ENCODE assay signal across 10 cellular contexts in genomic region chr3:166283856-166284255, GRCh38.
DNase-seq lines count a peak whose midpoint lies in the region; ATAC-seq, FAIRE-seq and TF ChIP-seq lines count a peak whose summit lies in the region.
"Had no signal": no experiment of that assay in that cellular context is flagged by ENCODE, and none has a peak within 500 bp of the region (broad histone marks: within the 10 kb centered on the region; RNA-seq: fewer than 3 reads in every experiment).

No MANE protein-coding gene starts in this region.

- H3K9me3 ChIP-seq in vagina = no peaks in the 10 kb centered on the region

- H3K27ac ChIP-seq in vagina = no peak overlapping the region
- H3K27ac ChIP-seq: 22Rv1 had no signal

- peak overlapping the region; percentile 3 for H3K4me3 ChIP-seq in astrocyte of the cerebellum (ENCODE audit: low read depth, low read length)
- H3K4me3 ChIP-seq in vagina = no peak overlapping the region

- TF ChIP-seq CTCF in astrocyte of the cerebellum (IDR thresholded peaks at IDR 0.05; ENCODE audit: low read depth, low read length, missing control alignments) (no peak), vagina (IDR thresholded peaks at IDR 0.05) (no peak)

- no peak for FAIRE-seq in urothelium cell line (lab: Jason Lieb, UNC)

- DNase-seq in DMS 273 (lab: John Stamatoyannopoulos, UW; ENCODE audit: unreplicated experiment) = peak; percentile 27
- DNase-seq in DMS 273 treated with DMSO at 0.1 percent for 48 hours (lab: John Stamatoyannopoulos, UW) = no peak
- peak; percentile 95 for DNase-seq in astrocyte of the cerebellum (ENCODE audit: low read depth)
- DNase-seq in inferior parietal cortex (ENCODE audit: extremely low spot score) = peak; percentile 42
- DNase-seq in urothelium cell line (ENCODE audit: low spot score) = peak; percentile 30
- DNase-seq in COLO668 (lab: John Stamatoyannopoulos, UW; ENCODE audit: unreplicated experiment) = no peak
- no peak for DNase-seq in vagina (ENCODE audit: extremely low spot score in 2 of 2)
- DNase-seq: NCI-H1694 had no signal

- no peaks in the 10 kb centered on the region for H3K36me3 ChIP-seq in vagina

- in situ Hi-C loops in astrocyte of the cerebellum (cut with HindIII; ENCODE audit: low sequenced_read_pairs) = no loop called here

- ATAC-seq in HG03159 (IDR thresholded peaks at IDR 0.05; ENCODE audit: unreplicated experiment) = no peak

- no peaks in the 10 kb centered on the region for H3K4me1 ChIP-seq in vagina

- TF ChIP-seq POLR2A in vagina (IDR thresholded peaks at IDR 0.05) = no peak

- intact Hi-C loops in vagina (cut with DNase I) = no loop called here

- H3K27me3 ChIP-seq in vagina = no peaks in the 10 kb centered on the region

Comparison
In these comparisons a context has a peak if more than half of its experiments do, and no peak if none do; other contexts are left out.
1. DNase-seq: peak in DMS 273 (single experiment), astrocyte of the cerebellum (single experiment), inferior parietal cortex (single experiment) and urothelium cell line (single experiment); none in DMS 273 treated with DMSO at 0.1 percent for 48 hours (single experiment), COLO668 (single experiment) and vagina (0 of 2).